Comparison of ENCODE assay signal across 1 cellular context in the genomic region with DNA sequence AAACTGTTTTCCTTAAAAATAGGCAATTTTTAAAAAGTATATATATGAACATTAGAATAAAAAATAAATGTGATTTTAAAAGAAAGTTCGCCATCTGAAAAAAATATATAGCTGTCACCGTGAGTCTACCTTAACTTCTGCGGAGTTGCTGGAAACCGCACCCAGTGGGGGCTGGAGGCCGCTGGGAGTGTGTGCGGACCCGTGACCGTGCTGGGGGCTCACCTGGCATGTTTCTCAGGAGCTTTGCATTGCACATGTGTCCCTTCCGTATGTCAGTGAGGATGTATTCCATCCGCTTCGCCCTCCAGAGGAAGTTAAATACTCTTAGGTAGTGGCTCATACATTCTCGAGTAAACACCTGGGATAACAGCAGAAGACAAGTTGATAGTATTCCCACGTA.
TF ChIP-seq lines count a peak whose summit lies in the region.

No MANE protein-coding gene starts in this region.

TF ChIP-seq in SK-N-SH, 30 proteins besides CTCF, POLR2A, EP300 and RAD21 (continued from another document):
- TF ChIP-seq, protein P1, sequence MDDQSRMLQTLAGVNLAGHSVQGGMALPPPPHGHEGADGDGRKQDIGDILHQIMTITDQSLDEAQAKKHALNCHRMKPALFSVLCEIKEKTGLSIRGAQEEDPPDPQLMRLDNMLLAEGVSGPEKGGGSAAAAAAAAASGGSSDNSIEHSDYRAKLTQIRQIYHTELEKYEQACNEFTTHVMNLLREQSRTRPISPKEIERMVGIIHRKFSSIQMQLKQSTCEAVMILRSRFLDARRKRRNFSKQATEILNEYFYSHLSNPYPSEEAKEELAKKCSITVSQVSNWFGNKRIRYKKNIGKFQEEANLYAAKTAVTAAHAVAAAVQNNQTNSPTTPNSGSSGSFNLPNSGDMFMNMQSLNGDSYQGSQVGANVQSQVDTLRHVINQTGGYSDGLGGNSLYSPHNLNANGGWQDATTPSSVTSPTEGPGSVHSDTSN (IDR thresholded peaks at IDR 0.05): no peak
- TF ChIP-seq, protein P2, sequence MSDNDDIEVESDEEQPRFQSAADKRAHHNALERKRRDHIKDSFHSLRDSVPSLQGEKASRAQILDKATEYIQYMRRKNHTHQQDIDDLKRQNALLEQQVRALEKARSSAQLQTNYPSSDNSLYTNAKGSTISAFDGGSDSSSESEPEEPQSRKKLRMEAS (IDR thresholded peaks at IDR 0.05; ENCODE audit: low read depth): no peak
- TF ChIP-seq GABPA (IDR thresholded peaks at IDR 0.05; ENCODE audit: low read depth) (no peak), ELF1 (IDR thresholded peaks at IDR 0.05) (no peak), YY1 (IDR thresholded peaks at IDR 0.05; ENCODE audit: low read depth) (no peak), FOXM1 (IDR thresholded peaks at IDR 0.05; ENCODE audit: low read depth) (no peak), RFX5 (IDR thresholded peaks at IDR 0.05; ENCODE audit: low read length) (no peak), TAF1 (IDR thresholded peaks at IDR 0.05; ENCODE audit: borderline replicate concordance, low read depth, low read length) (no peak), FOSL2 (IDR thresholded peaks at IDR 0.05; ENCODE audit: borderline replicate concordance, low read depth) (no peak), GATA2 (CRISPR knock-in tag; IDR thresholded peaks at IDR 0.05) (no peak), TCF12 (IDR thresholded peaks at IDR 0.05) (no peak)
- TF ChIP-seq, protein P3, sequence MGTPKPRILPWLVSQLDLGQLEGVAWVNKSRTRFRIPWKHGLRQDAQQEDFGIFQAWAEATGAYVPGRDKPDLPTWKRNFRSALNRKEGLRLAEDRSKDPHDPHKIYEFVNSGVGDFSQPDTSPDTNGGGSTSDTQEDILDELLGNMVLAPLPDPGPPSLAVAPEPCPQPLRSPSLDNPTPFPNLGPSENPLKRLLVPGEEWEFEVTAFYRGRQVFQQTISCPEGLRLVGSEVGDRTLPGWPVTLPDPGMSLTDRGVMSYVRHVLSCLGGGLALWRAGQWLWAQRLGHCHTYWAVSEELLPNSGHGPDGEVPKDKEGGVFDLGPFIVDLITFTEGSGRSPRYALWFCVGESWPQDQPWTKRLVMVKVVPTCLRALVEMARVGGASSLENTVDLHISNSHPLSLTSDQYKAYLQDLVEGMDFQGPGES (IDR thresholded peaks at IDR 0.05; ENCODE audit: low read depth, low read length): no peak
- TF ChIP-seq, protein P4, sequence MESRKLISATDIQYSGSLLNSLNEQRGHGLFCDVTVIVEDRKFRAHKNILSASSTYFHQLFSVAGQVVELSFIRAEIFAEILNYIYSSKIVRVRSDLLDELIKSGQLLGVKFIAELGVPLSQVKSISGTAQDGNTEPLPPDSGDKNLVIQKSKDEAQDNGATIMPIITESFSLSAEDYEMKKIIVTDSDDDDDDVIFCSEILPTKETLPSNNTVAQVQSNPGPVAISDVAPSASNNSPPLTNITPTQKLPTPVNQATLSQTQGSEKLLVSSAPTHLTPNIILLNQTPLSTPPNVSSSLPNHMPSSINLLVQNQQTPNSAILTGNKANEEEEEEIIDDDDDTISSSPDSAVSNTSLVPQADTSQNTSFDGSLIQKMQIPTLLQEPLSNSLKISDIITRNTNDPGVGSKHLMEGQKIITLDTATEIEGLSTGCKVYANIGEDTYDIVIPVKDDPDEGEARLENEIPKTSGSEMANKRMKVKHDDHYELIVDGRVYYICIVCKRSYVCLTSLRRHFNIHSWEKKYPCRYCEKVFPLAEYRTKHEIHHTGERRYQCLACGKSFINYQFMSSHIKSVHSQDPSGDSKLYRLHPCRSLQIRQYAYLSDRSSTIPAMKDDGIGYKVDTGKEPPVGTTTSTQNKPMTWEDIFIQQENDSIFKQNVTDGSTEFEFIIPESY (IDR thresholded peaks at IDR 0.05; ENCODE audit: borderline replicate concordance, low read depth): no peak
- TF ChIP-seq, protein P5, sequence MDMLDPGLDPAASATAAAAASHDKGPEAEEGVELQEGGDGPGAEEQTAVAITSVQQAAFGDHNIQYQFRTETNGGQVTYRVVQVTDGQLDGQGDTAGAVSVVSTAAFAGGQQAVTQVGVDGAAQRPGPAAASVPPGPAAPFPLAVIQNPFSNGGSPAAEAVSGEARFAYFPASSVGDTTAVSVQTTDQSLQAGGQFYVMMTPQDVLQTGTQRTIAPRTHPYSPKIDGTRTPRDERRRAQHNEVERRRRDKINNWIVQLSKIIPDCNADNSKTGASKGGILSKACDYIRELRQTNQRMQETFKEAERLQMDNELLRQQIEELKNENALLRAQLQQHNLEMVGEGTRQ (IDR thresholded peaks at IDR 0.05; ENCODE audit: borderline replicate concordance, low read depth, low read length): no peak
